In the genomic region with DNA sequence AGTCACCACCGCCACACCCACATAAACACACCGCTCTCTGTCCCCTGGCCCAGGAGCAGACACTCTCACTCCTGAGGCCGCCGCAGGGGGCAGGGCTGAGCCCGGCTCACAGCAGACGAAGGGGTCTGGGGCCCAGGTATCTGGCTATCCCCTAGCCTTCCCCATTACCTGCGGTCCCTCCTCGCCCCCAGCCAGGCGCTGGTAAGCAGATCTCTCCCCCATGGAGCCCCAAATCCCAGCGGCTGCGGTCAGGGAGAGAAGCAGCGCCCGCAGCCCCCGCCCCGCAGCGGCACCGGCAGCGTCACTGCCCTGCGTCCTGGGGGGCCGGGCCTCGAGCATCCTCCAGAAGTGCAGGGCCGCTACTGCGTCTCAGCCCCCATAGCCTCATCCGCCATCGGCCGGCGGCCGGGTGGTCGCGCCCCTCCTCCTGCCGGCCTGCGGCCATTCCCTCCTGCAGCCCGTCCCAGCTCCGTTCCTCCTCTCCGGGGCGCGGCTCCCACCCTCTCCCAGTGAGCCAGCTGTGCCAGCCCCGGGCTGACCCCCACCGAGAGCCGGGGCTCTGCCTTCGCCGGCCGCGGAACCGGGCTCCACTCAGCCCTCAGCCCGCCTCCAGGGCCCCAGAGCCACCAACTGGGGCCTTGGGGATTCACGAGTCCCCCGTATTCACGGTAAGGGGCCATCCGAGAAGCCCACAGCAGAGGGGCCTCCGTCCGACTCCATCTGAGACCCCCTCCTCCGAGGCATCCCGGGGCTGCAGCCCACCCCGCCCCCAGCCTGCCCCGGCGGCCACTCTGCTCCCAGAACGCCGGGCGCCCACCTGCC, we compare ENCODE assay signal across 8 cellular contexts. TPM values are rescaled to one million over a fixed set of nuclear protein-coding genes. Genes with fewer than 3 reads are reported as not detected.
A peak's percentile ranks its signal among the peaks of the same experiment; 100 is the strongest.
DNase-seq lines count a peak whose midpoint lies in the region; ATAC-seq and TF ChIP-seq lines count a peak whose summit lies in the region.

No MANE protein-coding gene starts in this region.

- peaks cover 12% of the 10 kb centered on the region for H3K36me3 Mint-ChIP-seq in CD4-positive, alpha-beta T cell (ENCODE audit: low read depth)

- no peak for TF ChIP-seq CTCF in CD4-positive, alpha-beta T cell (IDR thresholded peaks at IDR 0.05)
- no peak for TF ChIP-seq CTCF in HL-60 (IDR thresholded peaks at IDR 0.05; ENCODE audit: insufficient read depth, low read length)

- no peaks in the 10 kb centered on the region for H3K27me3 ChIP-seq in CD4-positive, alpha-beta T cell (ENCODE audit: control insufficient read depth, insufficient read depth, low read length)
- H3K27me3 ChIP-seq in HL-60 (ENCODE audit: insufficient read depth, poor library complexity, severe bottlenecking): no peaks in the 10 kb centered on the region

- no peaks in the 10 kb centered on the region for H3K9me3 Mint-ChIP-seq in CD4-positive, alpha-beta T cell

- CTCF ChIA-PET in CD4-positive, alpha-beta T cell (lab: Charles Lee): interaction anchor here (0.8 to 5.2 kb wide), 16 partner anchors 8 to 1224 kb away, joined by 3 to 91 read pairs (median 4); a partner anchor contains a TSS

- H3K27ac Mint-ChIP-seq in CD4-positive, alpha-beta T cell: peak overlapping the region; percentile 92

- peak overlapping the region; percentile 88 for H3K27ac ChIP-seq in CD4-positive, alpha-beta T cell (ENCODE audit: low read depth, low read length)
- peak overlapping the region; percentile 91 for H3K27ac ChIP-seq in HL-60 (replicated peaks)

- no peaks in the 10 kb centered on the region for H3K9me3 ChIP-seq in CD4-positive, alpha-beta T cell (ENCODE audit: control insufficient read depth, low read length)

- H3K4me1 Mint-ChIP-seq in CD4-positive, alpha-beta T cell (ENCODE audit: low read depth): peaks cover 49% of the 10 kb centered on the region

- intact Hi-C loops in CD4-positive, alpha-beta T cell (cut with DNase I, micrococcal nuclease): loop anchor here in 1 of 2 experiments (1.0 kb wide), 1 partner anchor 36 kb away; no protein-coding TSS in a partner anchor
- intact Hi-C loops in Right ventricle myocardium superior (cut with DNase I): no loop called here

- peak; percentile 37 to 68 (median 54) for DNase-seq in CD4-positive, alpha-beta T cell
- peak; percentile 27 to 64 for DNase-seq in HL-60 (ENCODE audit: low read depth in 1 of 2, low spot score in 1 of 2)
- DNase-seq in RPMI7951 (ENCODE audit: low read depth): peak; percentile 53
- DNase-seq in activated naive CD4-positive, alpha-beta T cell (lab: John Stamatoyannopoulos, UW): peak in 3 of 4 experiments; percentile 20 to 50 (median 37)
- peak; percentile 73 for DNase-seq in Right ventricle myocardium superior
- DNase-seq in pons (ENCODE audit: low spot score): peak; percentile 5
- DNase-seq in NCI-H2029 (lab: John Stamatoyannopoulos, UW): no peak

- peak; percentile 66 for ATAC-seq in CD4-positive, alpha-beta T cell (ENCODE audit: poor library complexity)
- ATAC-seq in GM19455 (IDR thresholded peaks at IDR 0.05; ENCODE audit: unreplicated experiment) (peak; percentile 66), Right ventricle myocardium superior (ENCODE audit: poor library complexity) (peak; percentile 30)

- POLR2A ChIA-PET in CD4-positive, alpha-beta T cell (lab: Charles Lee): interaction anchor here (0.6 to 5.9 kb wide), 8 partner anchors 11 to 357 kb away, joined by 3 to 231 read pairs (median 4); a partner anchor contains a TSS

- peak overlapping the region; percentile 84 for H3K4me3 ChIP-seq in HL-60 (replicated peaks; ENCODE audit: insufficient read depth, low read length)

- no peaks in the 10 kb centered on the region for H3K27me3 Mint-ChIP-seq in CD4-positive, alpha-beta T cell

- H3K4me3 Mint-ChIP-seq in CD4-positive, alpha-beta T cell: peak overlapping the region; percentile 95

RNA-seq across cellular contexts. Expression of a gene that starts 13.1 kb away (rescaled TPM):
- total RNA-seq in CD4-positive, alpha-beta T cell: 100 to 1,000 TPM; 161 to 171 TPM
- total RNA-seq in RPMI7951 (2014; rRNA removed; shearing (Covaris generic)): 7.1 and 8.7 TPM in 2 replicates
- total RNA-seq in Right ventricle myocardium superior: 26.7 TPM
